Comparison of ENCODE assay signal across 23 cellular contexts in the genomic region with DNA sequence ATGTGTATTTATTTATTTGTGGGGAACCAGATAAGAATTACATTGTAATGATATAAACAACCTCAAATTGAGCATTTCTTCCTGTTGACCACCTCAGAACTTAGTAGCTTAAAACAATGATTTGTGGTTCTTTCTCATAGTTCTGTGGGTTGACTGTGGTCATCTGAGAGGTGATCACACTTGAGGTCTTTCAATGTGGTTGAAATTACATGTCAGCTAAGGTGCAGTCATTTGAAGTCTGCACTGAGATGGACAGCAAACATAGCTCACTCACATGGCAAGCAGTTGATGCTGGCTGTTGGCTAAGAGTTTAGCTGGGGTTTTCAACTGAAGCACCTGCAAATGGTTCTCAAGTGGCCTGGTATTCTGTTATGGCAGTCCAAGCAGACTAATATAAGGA.
"Had no signal": no experiment of that assay in that cellular context is flagged by ENCODE, and none has a peak within 500 bp of the region (broad histone marks: within the 10 kb centered on the region; RNA-seq: fewer than 3 reads in every experiment).

No MANE protein-coding gene starts in this region.

- H3K4me3 ChIP-seq: coronary artery, dorsolateral prefrontal cortex, esophagus muscularis mucosa, heart right ventricle, left lung, lower lobe of right lung, mucosa of descending colon had no signal

- H3K27ac ChIP-seq: coronary artery, dorsolateral prefrontal cortex, esophagus muscularis mucosa, foreskin keratinocyte, heart right ventricle, left lung, lower lobe of right lung had no signal

- FAIRE-seq: colon, endothelial cell of umbilical vein, frontal cortex, islet of Langerhans, keratinocyte had no signal

- H3K36me3 ChIP-seq: esophagus muscularis mucosa, heart right ventricle, left lung, lower lobe of right lung had no signal

- H3K9me3 ChIP-seq: esophagus muscularis mucosa, heart right ventricle, left lung, lower lobe of right lung, mucosa of descending colon had no signal

- DNase-seq: dermis blood vessel endothelial cell; dorsolateral prefrontal cortex; effector CD4-positive, alpha-beta T cell; effector memory CD4-positive, alpha-beta T cell; foreskin keratinocyte; glutamatergic neuron; head of caudate nucleus; heart right ventricle; hippocampal formation; left cardiac atrium; left lung; left ventricle myocardium superior; lower lobe of right lung; mesenchymal stem cell; mucosa of descending colon; naive B cell had no signal

- H3K4me1 ChIP-seq: esophagus muscularis mucosa, foreskin keratinocyte, heart right ventricle, left lung, lower lobe of right lung had no signal

- ATAC-seq: foreskin keratinocyte, heart right ventricle, left cardiac atrium, left lung, left ventricle myocardium superior, lower lobe of right lung, mucosa of descending colon had no signal

- H3K27me3 ChIP-seq: esophagus muscularis mucosa, left lung had no signal
